Comparison of ENCODE assay signal across 28 cellular contexts in the genomic region with DNA sequence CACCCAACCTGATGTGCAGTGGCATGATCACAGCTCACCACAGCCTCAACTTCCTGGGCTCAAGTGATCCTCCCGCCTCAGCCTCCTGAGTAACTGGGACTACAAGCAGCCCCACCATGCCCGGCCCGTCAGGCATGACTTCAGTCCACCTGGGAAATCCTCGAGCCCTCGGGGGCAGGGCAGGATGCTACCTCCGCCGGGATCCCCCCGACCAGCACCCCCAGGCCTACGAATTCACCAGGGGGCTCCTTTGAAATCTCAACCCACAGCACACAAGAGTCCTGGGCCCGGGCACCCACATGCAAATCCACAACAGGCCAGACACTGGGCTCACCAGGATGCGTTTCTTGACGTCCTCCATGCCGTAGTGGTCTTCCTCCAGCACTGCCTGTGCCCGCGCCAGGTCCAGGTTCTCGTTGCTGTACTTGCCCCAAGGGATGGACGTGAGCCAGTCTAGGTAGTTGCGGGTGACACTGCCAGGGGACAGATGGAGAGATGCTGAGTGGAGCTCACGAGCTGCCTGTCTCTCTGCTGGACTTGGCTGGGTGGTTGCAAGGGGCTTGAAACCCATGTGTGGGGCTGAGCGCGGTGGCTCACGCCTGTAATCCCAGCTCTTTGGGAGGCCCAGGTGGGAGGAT. TPM values are rescaled to one million over a fixed set of nuclear protein-coding genes. Genes with fewer than 3 reads are reported as not detected.
"Had no signal": no experiment of that assay in that cellular context is flagged by ENCODE, and none has a peak within 500 bp of the region (broad histone marks: within the 10 kb centered on the region; RNA-seq: fewer than 3 reads in every experiment).

No MANE protein-coding gene starts in this region.

- H3K27me3 Mint-ChIP-seq: activated CD4-positive, alpha-beta memory T cell treated with anti-CD3 and anti-CD28 coated beads, Interleukin-2, amount 10 ng/mL, durations not matched to agents 7 days and 5 days; activated T-helper 17 cell treated with anti-CD3 and anti-CD28 coated beads, Interleukin-2, amount 50 U/mL, for 72 hours; effector memory CD8-positive, alpha-beta T cell; naive thymus-derived CD4-positive, alpha-beta T cell; progenitor cell of endocrine pancreas; stimulated activated naive CD8-positive, alpha-beta T cell treated with anti-CD3 and anti-CD28 coated beads, Interleukin-15, Interleukin-2, amounts not matched to agents 100 ng/mL and 50 ng/mL, for 24 hours had no signal

- H3K4me1 Mint-ChIP-seq: activated CD4-positive, alpha-beta memory T cell treated with anti-CD3 and anti-CD28 coated beads, Interleukin-2, amount 10 ng/mL, durations not matched to agents 7 days and 5 days; neural progenitor cell had no signal

- H3K27ac ChIP-seq: brain microvascular endothelial cell, dorsolateral prefrontal cortex, left ventricle myocardium inferior, neural progenitor cell, thyroid gland had no signal

- H3K9ac ChIP-seq: neural progenitor cell had no signal

- H3K4me3 Mint-ChIP-seq: activated CD4-positive, alpha-beta memory T cell treated with anti-CD3 and anti-CD28 coated beads, Interleukin-2, amount 10 ng/mL, durations not matched to agents 7 days and 5 days; activated T-helper 17 cell treated with anti-CD3 and anti-CD28 coated beads, Interleukin-2, amount 50 U/mL, for 72 hours; effector memory CD8-positive, alpha-beta T cell; naive thymus-derived CD4-positive, alpha-beta T cell; neural progenitor cell; stimulated activated naive CD8-positive, alpha-beta T cell treated with anti-CD3 and anti-CD28 coated beads, Interleukin-15, Interleukin-2, amounts not matched to agents 100 ng/mL and 50 ng/mL, for 24 hours; T-helper 1 cell treated with Interleukin-12 subunit alpha and Interleukin-12 subunit beta and Interleukin-4 antibody, amounts not matched to agents 30 μg/mL and 1 μg/mL, for 36 hours had no signal

- H3K36me3 ChIP-seq: neural progenitor cell had no signal

- H3K4me1 ChIP-seq: left ventricle myocardium inferior, neural progenitor cell, thyroid gland had no signal

- H3K4me3 ChIP-seq: dorsolateral prefrontal cortex, left ventricle myocardium inferior, neural progenitor cell, thyroid gland had no signal

- H2AFZ ChIP-seq: neural progenitor cell had no signal

- ATAC-seq: activated naive CD4-positive, alpha-beta T cell treated with anti-CD3 and anti-CD28 coated beads, Interleukin-2, amount 50 U/mL, for 72 hours; activated T-helper 17 cell treated with anti-CD3 and anti-CD28 coated beads, Interleukin-2, amount 50 U/mL, for 72 hours; effector memory CD8-positive, alpha-beta T cell; esophagus mucosa; naive thymus-derived CD4-positive, alpha-beta T cell had no signal

- H3K4me2 ChIP-seq: neural progenitor cell had no signal

- H3K27me3 ChIP-seq: brain microvascular endothelial cell, dorsolateral prefrontal cortex, neural progenitor cell, thyroid gland had no signal

- DNase-seq: activated CD4-positive, alpha-beta memory T cell treated with anti-CD3 and anti-CD28 coated beads, Interleukin-2, amount 10 ng/mL, durations not matched to agents 7 days and 5 days; activated CD4-positive, alpha-beta T cell treated with anti-CD3 and anti-CD28 coated beads for 4 hours; activated CD4-positive, CD25-positive, alpha-beta regulatory T cell; aorta; brain microvascular endothelial cell; caudate nucleus; dorsolateral prefrontal cortex; effector memory CD8-positive, alpha-beta T cell; foreskin melanocyte; kidney glomerular epithelial cell; left ventricle myocardium inferior; naive thymus-derived CD4-positive, alpha-beta T cell; retina; stimulated activated CD4-positive, alpha-beta T cell treated with anti-CD3 and anti-CD28 coated beads, Interleukin-4, amount 100 ng/mL, for 24 hours; thyroid gland had no signal

- H3K9me3 Mint-ChIP-seq: activated CD4-positive, alpha-beta memory T cell treated with anti-CD3 and anti-CD28 coated beads, Interleukin-2, amount 10 ng/mL, durations not matched to agents 7 days and 5 days; activated naive CD4-positive, alpha-beta T cell treated with anti-CD3 and anti-CD28 coated beads, Interleukin-2, amount 50 U/mL, for 72 hours; activated T-helper 17 cell treated with anti-CD3 and anti-CD28 coated beads, Interleukin-2, amount 50 U/mL, for 72 hours; effector memory CD8-positive, alpha-beta T cell; stimulated activated naive CD8-positive, alpha-beta T cell treated with anti-CD3 and anti-CD28 coated beads, Interleukin-15, Interleukin-2, amounts not matched to agents 100 ng/mL and 50 ng/mL, for 24 hours; T-helper 1 cell treated with Interleukin-12 subunit alpha and Interleukin-12 subunit beta and Interleukin-4 antibody, amounts not matched to agents 30 μg/mL and 1 μg/mL, for 36 hours had no signal

- FAIRE-seq: colon, endothelial cell of umbilical vein had no signal

- H3K9me3 ChIP-seq: left ventricle myocardium inferior, thyroid gland had no signal

- H3K27ac Mint-ChIP-seq: activated CD4-positive, alpha-beta memory T cell treated with anti-CD3 and anti-CD28 coated beads, Interleukin-2, amount 10 ng/mL, durations not matched to agents 7 days and 5 days; activated T-helper 17 cell treated with anti-CD3 and anti-CD28 coated beads, Interleukin-2, amount 50 U/mL, for 72 hours; neural progenitor cell; progenitor cell of endocrine pancreas; stimulated activated naive CD8-positive, alpha-beta T cell treated with anti-CD3 and anti-CD28 coated beads, Interleukin-15, Interleukin-2, amounts not matched to agents 100 ng/mL and 50 ng/mL, for 24 hours; T-helper 1 cell treated with Interleukin-12 subunit alpha and Interleukin-12 subunit beta and Interleukin-4 antibody, amounts not matched to agents 30 μg/mL and 1 μg/mL, for 36 hours had no signal

RNA-seq across cellular contexts. Expression of a gene that starts 19.9 kb away (rescaled TPM):
- total RNA-seq: activated CD4-positive, alpha-beta memory T cell treated with anti-CD3 and anti-CD28 coated beads, Interleukin-2, amount 10 ng/mL, durations not matched to agents 7 days and 5 days; activated naive CD4-positive, alpha-beta T cell treated with anti-CD3 and anti-CD28 coated beads, Interleukin-2, amount 50 U/mL, for 72 hours; activated T-helper 17 cell treated with anti-CD3 and anti-CD28 coated beads, Interleukin-2, amount 50 U/mL, for 72 hours; aorta; dorsolateral prefrontal cortex; endothelial cell of umbilical vein; esophagus mucosa; left ventricle myocardium inferior; lung microvascular endothelial cell; osteocyte; progenitor cell of endocrine pancreas; thyroid gland; ureter had no signal
- polyA plus RNA-seq: adipose tissue; aorta; endothelial cell of umbilical vein; naive thymus-derived CD4-positive, alpha-beta T cell had no signal
